In genomic region chr2:232981767-232982360, GRCh38 we compare ENCODE assay signal across 24 cellular contexts. TPM values are rescaled to one million over a fixed set of nuclear protein-coding genes. Genes with fewer than 3 reads are reported as not detected.
DNase-seq lines count a peak whose midpoint lies in the region; ATAC-seq and TF ChIP-seq lines count a peak whose summit lies in the region.
"Had no signal": no experiment of that assay in that cellular context is flagged by ENCODE, and none has a peak within 500 bp of the region (broad histone marks: within the 10 kb centered on the region; RNA-seq: fewer than 3 reads in every experiment).

No MANE protein-coding gene starts in this region.

- H4K20me1 ChIP-seq in HCT116 (ENCODE audit: insufficient read depth) (no peaks in the 10 kb centered on the region), hepatocyte (ENCODE audit: insufficient read depth, poor library complexity, severe bottlenecking) (no peaks in the 10 kb centered on the region)

- no peak overlapping the region for H3K4me3 Mint-ChIP-seq in stimulated activated effector memory CD8-positive, alpha-beta T cell treated with anti-CD3 and anti-CD28 coated beads, Interleukin-12 subunit alpha, Interleukin-12 subunit beta, amount 100 ng/mL, for 72 hours
- H3K4me3 Mint-ChIP-seq: activated CD8-positive, alpha-beta T cell treated with anti-CD3 and anti-CD28 coated beads for 36 hours; activated naive CD8-positive, alpha-beta T cell treated with anti-CD3 and anti-CD28 coated beads, Interleukin-2, amount 50 U/mL, for 24 hours; activated T-helper 1 cell treated with anti-CD3 and anti-CD28 coated beads, Interleukin-12 subunit alpha, Interleukin-12 subunit beta, Interleukin-2, Interleukin-4 antibody, amounts not matched to agents 30 ng/mL and 10 ng/mL and 1 ng/mL, durations not matched to agents 14 hours and 24 hours and 36 hours; effector memory CD8-positive, alpha-beta T cell had no signal

- peaks cover 15% of the 10 kb centered on the region for H3K4me1 Mint-ChIP-seq in stimulated activated effector memory CD8-positive, alpha-beta T cell treated with anti-CD3 and anti-CD28 coated beads, Interleukin-12 subunit alpha, Interleukin-12 subunit beta, amount 100 ng/mL, for 72 hours
- H3K4me1 Mint-ChIP-seq: activated naive CD8-positive, alpha-beta T cell treated with anti-CD3 and anti-CD28 coated beads, Interleukin-2, amount 50 U/mL, for 24 hours had no signal

- H3K79me2 ChIP-seq in HCT116 (ENCODE audit: insufficient read depth, low read length) (no peaks in the 10 kb centered on the region), hepatocyte (no peaks in the 10 kb centered on the region)

- no peaks in the 10 kb centered on the region for H3K36me3 Mint-ChIP-seq in stimulated activated effector memory CD8-positive, alpha-beta T cell treated with anti-CD3 and anti-CD28 coated beads, Interleukin-12 subunit alpha, Interleukin-12 subunit beta, amount 100 ng/mL, for 72 hours

- H3K27ac ChIP-seq in HCT116 (ENCODE audit: low read depth, low read length): peak overlapping the region; percentile 17; the same call in 1 of the 2 replicates
- H3K27ac ChIP-seq in VCaP: peak overlapping the region; percentile 79
- peak overlapping the region; percentile 27 for H3K27ac ChIP-seq in hepatocyte
- H3K27ac ChIP-seq: GM23248, ovary had no signal

- H3K9me3 ChIP-seq in HCT116 (ENCODE audit: control insufficient read depth in 1 of 2, insufficient read depth in 1 of 2, low read depth in 1 of 2, low read length in 2 of 2) (0 out of 4 replicates have a peak, but pooled peaks cover 0 to 4% of the 10 kb centered on the region in 2 experiments), hepatocyte (ENCODE audit: low read depth) (no peaks in the 10 kb centered on the region)
- H3K9me3 ChIP-seq: BE2C, ovary had no signal

- TF ChIP-seq CTCF in HCT116 (IDR thresholded peaks at IDR 0.05 in 2 of 3, conservative IDR thresholded peaks at IDR 0.05 in 1 of 3; ENCODE audit: borderline replicate concordance in 1 of 3, insufficient read depth in 1 of 3, low read depth in 2 of 3, low read length in 2 of 3) (peak in 2 of 3 experiments; percentile 13 to 36; a peak in 2 of 6 replicates), VCaP (conservative IDR thresholded peaks at IDR 0.05) (no peak), hepatocyte (IDR thresholded peaks at IDR 0.05; ENCODE audit: poor library complexity) (no peak)

- H3K27ac Mint-ChIP-seq in stimulated activated effector memory CD8-positive, alpha-beta T cell treated with anti-CD3 and anti-CD28 coated beads, Interleukin-12 subunit alpha, Interleukin-12 subunit beta, amount 100 ng/mL, for 72 hours: peak overlapping the region; percentile 13
- H3K27ac Mint-ChIP-seq: activated CD8-positive, alpha-beta T cell treated with anti-CD3 and anti-CD28 coated beads for 36 hours; activated naive CD8-positive, alpha-beta T cell treated with anti-CD3 and anti-CD28 coated beads, Interleukin-2, amount 50 U/mL, for 24 hours; activated T-helper 1 cell treated with anti-CD3 and anti-CD28 coated beads, Interleukin-12 subunit alpha, Interleukin-12 subunit beta, Interleukin-2, Interleukin-4 antibody, amounts not matched to agents 30 ng/mL and 10 ng/mL and 1 ng/mL, durations not matched to agents 14 hours and 24 hours and 36 hours; effector memory CD8-positive, alpha-beta T cell had no signal

- peak overlapping the region; percentile 70 for H3K4me2 ChIP-seq in HCT116 (ENCODE audit: low read length)
- H3K4me2 ChIP-seq in hepatocyte: no peak overlapping the region

- H3K9me2 ChIP-seq in HCT116 (ENCODE audit: insufficient read depth) (no peaks in the 10 kb centered on the region), hepatocyte (replicated peaks; ENCODE audit: insufficient read depth) (no peaks in the 10 kb centered on the region)

- peak overlapping the region; percentile 5; the same call in 1 of the 2 replicates for H3K9ac ChIP-seq in HCT116 (ENCODE audit: low read length)
- H3K9ac ChIP-seq: GM23248 had no signal

- DNase-seq in HCT116 (ENCODE audit: low read depth, low spot score) (no peak), hepatocyte (ENCODE audit: low spot score) (no peak), A172 (ENCODE audit: low spot score) (no peak), putamen (ENCODE audit: low spot score) (no peak), DMS153 treated with DMSO at 0.1 percent for 48 hours (lab: John Stamatoyannopoulos, UW; ENCODE audit: unreplicated experiment) (no peak)
- DNase-seq in stimulated activated effector memory CD8-positive, alpha-beta T cell treated with anti-CD3 and anti-CD28 coated beads, Interleukin-12 subunit alpha, Interleukin-12 subunit beta, amount 100 ng/mL, for 72 hours (ENCODE audit: low spot score in 2 of 2): no peak
- DNase-seq: activated CD8-positive, alpha-beta T cell treated with anti-CD3 and anti-CD28 coated beads for 36 hours; activated naive CD8-positive, alpha-beta T cell treated with anti-CD3 and anti-CD28 coated beads, Interleukin-2, amount 50 U/mL, for 24 hours; BE2C; effector memory CD8-positive, alpha-beta T cell; GDM1; GM23248; left ventricle myocardium superior; NCI-H1048; NCI-H82; ovary; Right ventricle myocardium superior; stimulated activated CD4-positive, alpha-beta T cell treated with anti-CD3 and anti-CD28 coated beads, Interleukin-2, amount 100 ng/mL, for 48 hours; T-helper 1 cell had no signal

- BruUV-seq in HCT116 (replicated peaks; lab: Mats Ljungman, UMichigan): no TSS peak

- WGBS in hepatocyte (ENCODE audit: low lambda C conversion rate, missing lambda C conversion rate): 72% methylated on average over 5 of the region's 5 CpGs

- intact Hi-C loops in HCT116 (cut with micrococcal nuclease): loop anchor here (1.0 to 5.0 kb wide), 3 partner anchors 47 to 269 kb away; partner anchors contain the start of gene ATG16L1

- TF ChIP-seq POLR2A in HCT116 (IDR thresholded peaks at IDR 0.05; ENCODE audit: borderline replicate concordance, extremely low read depth, insufficient read depth, insufficient read length): no peak

- POLR2A ChIA-PET in HCT116 (lab: Charles Lee): no interaction called here

- peaks cover 4% of the 10 kb centered on the region for H3K9me3 Mint-ChIP-seq in stimulated activated effector memory CD8-positive, alpha-beta T cell treated with anti-CD3 and anti-CD28 coated beads, Interleukin-12 subunit alpha, Interleukin-12 subunit beta, amount 100 ng/mL, for 72 hours

- RAD21 ChIA-PET in HCT116 (lab: Charles Lee; ENCODE audit: low non-redundant PET in 1 of 2, low total read pairs in 2 of 2, uncharacterized antibody in 2 of 2, unreplicated experiment in 2 of 2): interaction anchor here (0.6 to 1.1 kb wide), 3 partner anchors 47 to 126 kb away, joined by 3 to 4 read pairs (median 3); no protein-coding TSS in a partner anchor

- no peaks in the 10 kb centered on the region; the same call in 1 of the 2 replicates for H3K27me3 ChIP-seq in HCT116 (ENCODE audit: insufficient read depth, low read length)
- no peaks in the 10 kb centered on the region for H3K27me3 ChIP-seq in hepatocyte
- H3K27me3 ChIP-seq: ovary had no signal

- peaks cover 41 to 50% of the 10 kb centered on the region in 2 experiments for H3K4me1 ChIP-seq in HCT116 (ENCODE audit: control insufficient read depth in 1 of 2, insufficient read depth in 2 of 2, low read length in 2 of 2)
- H3K4me1 ChIP-seq in hepatocyte (ENCODE audit: insufficient read depth): no peaks in the 10 kb centered on the region
- H3K4me1 ChIP-seq: BE2C had no signal

- no peak for ATAC-seq in HCT116
- ATAC-seq in stimulated activated effector memory CD8-positive, alpha-beta T cell treated with anti-CD3 and anti-CD28 coated beads, Interleukin-12 subunit alpha, Interleukin-12 subunit beta, amount 100 ng/mL, for 72 hours: no peak
- ATAC-seq in GM21717 (IDR thresholded peaks at IDR 0.05; ENCODE audit: unreplicated experiment): no peak
- ATAC-seq: activated CD8-positive, alpha-beta T cell treated with anti-CD3 and anti-CD28 coated beads for 36 hours; activated naive CD8-positive, alpha-beta T cell treated with anti-CD3 and anti-CD28 coated beads, Interleukin-2, amount 50 U/mL, for 24 hours; effector memory CD8-positive, alpha-beta T cell; K562; left ventricle myocardium superior had no signal

- CTCF ChIA-PET in HCT116 (lab: Charles Lee): no interaction called here

- H2AFZ ChIP-seq in HCT116 (ENCODE audit: low read depth, low read length, poor library complexity, severe bottlenecking) (no peak overlapping the region), hepatocyte (no peak overlapping the region)
- H2AFZ ChIP-seq: GM23248 had no signal

- H3K4me3 ChIP-seq in HCT116 (replicated peaks in 1 of 2; ENCODE audit: low read depth in 1 of 2, low read length in 2 of 2) (no peak overlapping the region; a peak in 1 of 4 replicates), hepatocyte (no peak overlapping the region)
- H3K4me3 ChIP-seq: GM23248, K562, ovary had no signal

- no peak for TF ChIP-seq RAD21 in HCT116 (IDR thresholded peaks at IDR 0.05; ENCODE audit: low read depth)

- H3K36me3 ChIP-seq in HCT116 (ENCODE audit: control insufficient read depth in 1 of 2, insufficient read depth in 2 of 2, low read length in 2 of 2): no peaks in the 10 kb centered on the region
- no peaks in the 10 kb centered on the region for H3K36me3 ChIP-seq in hepatocyte (replicated peaks; ENCODE audit: insufficient read depth, low read depth)
- H3K36me3 ChIP-seq: BE2C, ovary had no signal

TF ChIP-seq in HCT116, 20 proteins besides CTCF, POLR2A, EP300 and RAD21 (continues in another document):
- TF ChIP-seq EZH2phosphoT487 (IDR thresholded peaks at IDR 0.05; ENCODE audit: borderline replicate concordance) (no peak), YY1 (IDR thresholded peaks at IDR 0.05; ENCODE audit: extremely low read depth, insufficient replicate concordance, low read depth, low read length) (no peak), CEBPB (IDR thresholded peaks at IDR 0.05; ENCODE audit: low read depth) (no peak), POLR2AphosphoS5 (IDR thresholded peaks at IDR 0.05; ENCODE audit: low read depth, low read length) (no peak), FOSL1 (IDR thresholded peaks at IDR 0.05; ENCODE audit: low read depth) (no peak), ZNF274 (IDR thresholded peaks at IDR 0.05; ENCODE audit: low read depth, low read length) (no peak), EGR1 (IDR thresholded peaks at IDR 0.05; ENCODE audit: low read depth) (no peak), EZH2 (IDR thresholded peaks at IDR 0.05) (no peak), TCF7L2 (IDR thresholded peaks at IDR 0.05; ENCODE audit: borderline replicate concordance, extremely low read depth, insufficient read depth, insufficient read length) (no peak)

RNA-seq across cellular contexts. Expression of gene NGEF, which starts 31.2 kb away (rescaled TPM):
- total RNA-seq in HCT116 (2021; ENCODE audit: unreplicated experiment): 12.6 TPM
- 30.7 and 34.8 TPM in 2 replicates for polyA plus RNA-seq in HCT116 (2012)
- total RNA-seq in hepatocyte: 1.3 and 3.2 TPM in 2 replicates
- 2.2 and 3.2 TPM in 2 replicates for polyA plus RNA-seq in hepatocyte
- 33.3 and 37.5 TPM in 2 replicates for total RNA-seq in A172 (2014; rRNA removed; shearing (Covaris generic))
- total RNA-seq: left ventricle myocardium superior, Right ventricle myocardium superior had no signal
- polyA plus RNA-seq: GM23248 had no signal

RNA-seq across cellular contexts. Expression of gene NEU2, which starts 50.6 kb away (rescaled TPM):
- total RNA-seq in HCT116 (2021; ENCODE audit: unreplicated experiment) (not detected), hepatocyte (not detected in 2 replicates)
- polyA plus RNA-seq in HCT116 (2012): not detected in 2 replicates
- not detected in 2 replicates for polyA plus RNA-seq in hepatocyte
- not detected in 2 replicates for total RNA-seq in A172 (2014; rRNA removed; shearing (Covaris generic))
- total RNA-seq: activated CD8-positive, alpha-beta T cell treated with anti-CD3 and anti-CD28 coated beads for 36 hours; activated T-helper 1 cell treated with anti-CD3 and anti-CD28 coated beads, Interleukin-12 subunit alpha, Interleukin-12 subunit beta, Interleukin-2, Interleukin-4 antibody, amounts not matched to agents 30 ng/mL and 10 ng/mL and 1 ng/mL, durations not matched to agents 14 hours and 24 hours and 36 hours; frontal cortex; GM23248; K562; left ventricle myocardium superior; ovary; Right ventricle myocardium superior had no signal
- polyA plus RNA-seq: GM23248, K562, ovary had no signal

Comparison
In these comparisons a context has a peak if more than half of its experiments do, and no peak if none do; other contexts are left out.
1. H3K27ac ChIP-seq: peak in every context shown above with its lines; median percentile 79 in VCaP; 27 in hepatocyte; 17 in HCT116.
2. CTCF ChIP-seq: peak in HCT116 (2 of 3); none in VCaP (single experiment) and hepatocyte (single experiment).